In the genomic region with DNA sequence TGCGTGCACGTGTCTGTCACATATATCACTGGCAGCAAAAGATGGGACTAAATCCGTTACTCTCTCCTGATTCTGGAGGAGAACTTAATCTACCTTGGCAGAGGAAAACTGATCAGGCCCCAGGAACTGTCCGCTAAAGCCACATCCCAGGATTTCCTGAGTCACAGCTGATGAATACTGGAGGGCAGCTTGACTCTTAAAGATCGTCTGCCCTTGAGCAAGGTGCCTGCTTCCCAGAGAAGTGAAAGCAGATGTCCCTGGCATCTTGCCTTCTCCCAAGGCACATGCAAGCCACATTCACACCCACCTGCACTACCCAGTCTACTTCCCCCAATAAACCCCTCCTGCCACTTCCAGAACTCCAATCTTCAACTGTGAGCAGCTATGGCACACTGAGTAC, we compare ENCODE assay signal across 27 cellular contexts.
A peak's percentile ranks its signal among the peaks of the same experiment; 100 is the strongest.
DNase-seq lines count a peak whose midpoint lies in the region; ATAC-seq, FAIRE-seq and TF ChIP-seq lines count a peak whose summit lies in the region.
"Had no signal": no experiment of that assay in that cellular context is flagged by ENCODE, and none has a peak within 500 bp of the region (broad histone marks: within the 10 kb centered on the region; RNA-seq: fewer than 3 reads in every experiment).

No MANE protein-coding gene starts in this region.

- TF ChIP-seq EP300 in K562 (IDR thresholded peaks at IDR 0.05; ENCODE audit: low read length) = no peak

- TF ChIP-seq POLR2A in K562 (conservative IDR thresholded peaks at IDR 0.05) = no peak
- TF ChIP-seq POLR2A in Peyer's patch (IDR thresholded peaks at IDR 0.05) = no peak

- no peaks in the 10 kb centered on the region; a peak in 1 of 5 replicates for H3K4me1 ChIP-seq in K562 (replicated peaks in 1 of 2; ENCODE audit: control insufficient read depth in 2 of 2, insufficient read depth in 2 of 2, low read length in 2 of 2)
- no peaks in the 10 kb centered on the region for H3K4me1 ChIP-seq in Peyer's patch
- H3K4me1 ChIP-seq: Caco-2, stomach, tibial artery had no signal

- no TSS peak for BruUV-seq in K562 (replicated peaks; lab: Mats Ljungman, UMichigan)

- DNase-seq in BJ (ENCODE audit: low read depth) (peak; percentile 11), HFF-Myc (ENCODE audit: extremely low read depth, low read depth) (peak; percentile 11), K562 (ENCODE audit: extremely low read depth in 1 of 4, low spot score in 3 of 4) (no peak), myocyte (ENCODE audit: low read depth) (peak; percentile 27), Peyer's patch (no peak), HuH-7 (ENCODE audit: low spot score) (no peak)
- DNase-seq in activated T-cell treated with anti-CD3 and anti-CD28 coated beads, Interleukin-2, amount 50 U/mL, for 24 hours = no peak
- DNase-seq: ACHN; activated CD8-positive, alpha-beta T cell treated with anti-CD3 and anti-CD28 coated beads for 36 hours; activated effector memory CD4-positive, alpha-beta T cell treated with Interleukin-2 at 50 U/mL for 16 hours; activated naive CD8-positive, alpha-beta T cell treated with anti-CD3 and anti-CD28 coated beads, Interleukin-2, amount 10 ng/mL, durations not matched to agents 7 days and 5 days; activated T-cell treated with anti-CD3 and anti-CD28 coated beads for 4 hours; Caco-2; caudate nucleus; DMS79 treated with DMSO at 0.1 percent for 48 hours; natural killer cell; NCI-H1092 treated with DMSO at 0.1 percent for 48 hours; NCI-H2081; NCI-H345; stimulated activated CD4-positive, alpha-beta T cell treated with anti-CD3 and anti-CD28 coated beads, Interleukin-2, amount 100 ng/mL, for 24 hours; stomach; tibial artery had no signal

- no peaks in the 10 kb centered on the region for H3K9me3 Mint-ChIP-seq in activated T-cell treated with anti-CD3 and anti-CD28 coated beads, Interleukin-2, amount 50 U/mL, for 24 hours
- H3K9me3 Mint-ChIP-seq: activated CD8-positive, alpha-beta T cell treated with anti-CD3 and anti-CD28 coated beads for 36 hours; activated naive CD8-positive, alpha-beta T cell treated with anti-CD3 and anti-CD28 coated beads, Interleukin-2, amount 10 ng/mL, durations not matched to agents 7 days and 5 days; dendritic cell treated with granulocyte-macrophage colony-stimulating factor and Interleukin-4, amounts not matched to agents 40 ng/mL and 50 ng/mL, for 4 days; natural killer cell had no signal

- H3K27me3 Mint-ChIP-seq in activated T-cell treated with anti-CD3 and anti-CD28 coated beads, Interleukin-2, amount 50 U/mL, for 24 hours = no peaks in the 10 kb centered on the region
- H3K27me3 Mint-ChIP-seq: activated CD8-positive, alpha-beta T cell treated with anti-CD3 and anti-CD28 coated beads for 36 hours; activated naive CD8-positive, alpha-beta T cell treated with anti-CD3 and anti-CD28 coated beads, Interleukin-2, amount 10 ng/mL, durations not matched to agents 7 days and 5 days; dendritic cell treated with granulocyte-macrophage colony-stimulating factor and Interleukin-4, amounts not matched to agents 40 ng/mL and 50 ng/mL, for 4 days had no signal

- POLR2A ChIA-PET in BJ (lab: Charles Lee) = no interaction called here
- POLR2A ChIA-PET in K562 (lab: Yijun Ruan, JAX) = no interaction called here

- H2AFZ ChIP-seq in K562 (ENCODE audit: low read depth, low read length) = no peak overlapping the region

- FAIRE-seq in K562 (lab: Jason Lieb, UNC) = peak; percentile 58
- FAIRE-seq: astrocyte, GM12891, keratinocyte had no signal

- H3K27ac Mint-ChIP-seq in activated T-cell treated with anti-CD3 and anti-CD28 coated beads, Interleukin-2, amount 50 U/mL, for 24 hours = no peak overlapping the region
- H3K27ac Mint-ChIP-seq: activated CD8-positive, alpha-beta T cell treated with anti-CD3 and anti-CD28 coated beads for 36 hours; activated naive CD8-positive, alpha-beta T cell treated with anti-CD3 and anti-CD28 coated beads, Interleukin-2, amount 10 ng/mL, durations not matched to agents 7 days and 5 days; dendritic cell treated with granulocyte-macrophage colony-stimulating factor and Interleukin-4, amounts not matched to agents 40 ng/mL and 50 ng/mL, for 4 days; natural killer cell had no signal

- TF ChIP-seq CTCF in BJ (IDR thresholded peaks at IDR 0.05; ENCODE audit: insufficient read depth, low read depth, low read length) (no peak), HFF-Myc (IDR thresholded peaks at IDR 0.05; ENCODE audit: low read depth, low read length, missing control alignments) (no peak), K562 (IDR thresholded peaks at IDR 0.05 in 2 of 3, conservative IDR thresholded peaks at IDR 0.05 in 1 of 3; ENCODE audit: insufficient read depth in 2 of 3, low read depth in 1 of 3, low read length in 3 of 3) (no peak), Peyer's patch (IDR thresholded peaks at IDR 0.05) (no peak)

- no peaks in the 10 kb centered on the region for H3K79me2 ChIP-seq in K562 (ENCODE audit: control insufficient read depth, insufficient read depth, low read length)

- H3K9ac ChIP-seq in K562 (ENCODE audit: insufficient read depth in 1 of 2, low read depth in 2 of 2, low read length in 2 of 2) = no peak overlapping the region

- no peak for TF ChIP-seq RAD21 in K562 (CRISPR knock-in tag; conservative IDR thresholded peaks at IDR 0.05 in 1 of 2, IDR thresholded peaks at IDR 0.05 in 1 of 2)

- intact Hi-C loops in K562 (cut with micrococcal nuclease) = no loop called here

- H3K4me1 Mint-ChIP-seq in activated T-cell treated with anti-CD3 and anti-CD28 coated beads, Interleukin-2, amount 50 U/mL, for 24 hours (ENCODE audit: low read depth) = peaks cover 11% of the 10 kb centered on the region
- H3K4me1 Mint-ChIP-seq: activated naive CD8-positive, alpha-beta T cell treated with anti-CD3 and anti-CD28 coated beads, Interleukin-2, amount 10 ng/mL, durations not matched to agents 7 days and 5 days had no signal

- no peak overlapping the region for H3K27ac ChIP-seq in K562 (ENCODE audit: extremely low read depth, low read depth, low read length)
- H3K27ac ChIP-seq in Peyer's patch = no peak overlapping the region
- H3K27ac ChIP-seq: C4-2B, stomach, tibial artery had no signal

- ATAC-seq in K562 = no peak
- ATAC-seq: activated CD8-positive, alpha-beta T cell treated with anti-CD3 and anti-CD28 coated beads for 36 hours; natural killer cell had no signal

- WGBS in K562 (ENCODE audit: insufficient coverage, low coverage, missing lambda C conversion rate) = 56% methylated on average over 5 of the region's 5 CpGs

- H3K4me3 Mint-ChIP-seq in activated T-cell treated with anti-CD3 and anti-CD28 coated beads, Interleukin-2, amount 50 U/mL, for 24 hours = no peak overlapping the region
- H3K4me3 Mint-ChIP-seq: activated CD8-positive, alpha-beta T cell treated with anti-CD3 and anti-CD28 coated beads for 36 hours; activated naive CD8-positive, alpha-beta T cell treated with anti-CD3 and anti-CD28 coated beads, Interleukin-2, amount 10 ng/mL, durations not matched to agents 7 days and 5 days; dendritic cell treated with granulocyte-macrophage colony-stimulating factor and Interleukin-4, amounts not matched to agents 40 ng/mL and 50 ng/mL, for 4 days; natural killer cell had no signal

- in situ Hi-C loops in K562 (cut with MboI) = no loop called here

- no peaks in the 10 kb centered on the region for H3K9me3 ChIP-seq in K562 (replicated peaks; ENCODE audit: control insufficient read depth, insufficient read depth, low read depth, low read length)
- no peaks in the 10 kb centered on the region for H3K9me3 ChIP-seq in Peyer's patch
- H3K9me3 ChIP-seq: Caco-2, stomach, tibial artery had no signal

- H3K27me3 ChIP-seq in BJ (ENCODE audit: control insufficient read depth, insufficient read depth, low read length) (no peaks in the 10 kb centered on the region), K562 (ENCODE audit: control insufficient read depth in 2 of 2, insufficient read depth in 2 of 2, low read length in 2 of 2) (no peaks in the 10 kb centered on the region), Peyer's patch (no peaks in the 10 kb centered on the region)
- H3K27me3 ChIP-seq: stomach, tibial artery had no signal

- no peak overlapping the region for H3K4me2 ChIP-seq in K562 (ENCODE audit: insufficient read depth, low read length)

- H3K36me3 ChIP-seq in BJ (ENCODE audit: control insufficient read depth, insufficient read depth, low read length) = peaks cover 3% of the 10 kb centered on the region; the same call in 1 of the 2 replicates
- 0 out of 3 replicates have a peak, but pooled peaks cover 2% of the 10 kb centered on the region for H3K36me3 ChIP-seq in K562 (ENCODE audit: control insufficient read depth, insufficient read depth, low read length)
- peaks cover 0 to 14% (median 0%) of the 10 kb centered on the region in 3 donors for H3K36me3 ChIP-seq in Peyer's patch

- peaks cover 8% of the 10 kb centered on the region for H3K9me1 ChIP-seq in K562 (ENCODE audit: control insufficient read depth, insufficient read depth, low read length)

- peaks cover 11% of the 10 kb centered on the region for H3K36me3 Mint-ChIP-seq in activated T-cell treated with anti-CD3 and anti-CD28 coated beads, Interleukin-2, amount 50 U/mL, for 24 hours (ENCODE audit: low read depth)
- H3K36me3 Mint-ChIP-seq: natural killer cell had no signal

- no peaks in the 10 kb centered on the region for H4K20me1 ChIP-seq in K562 (replicated peaks; ENCODE audit: control insufficient read depth, insufficient read depth, low read length)

- CTCF ChIA-PET in BJ (lab: Yijun Ruan, JAX) = no interaction called here
- CTCF ChIA-PET in K562 (lab: Yijun Ruan, JAX; ENCODE audit: low intra/inter-chr PET ratio) = no interaction called here

- no peak overlapping the region for H3K4me3 ChIP-seq in BJ (ENCODE audit: low read depth, low read length)
- no peak overlapping the region for H3K4me3 ChIP-seq in HFF-Myc (replicated peaks; ENCODE audit: low read depth, low read length)
- H3K4me3 ChIP-seq in K562 = no peak overlapping the region
- H3K4me3 ChIP-seq in Peyer's patch = no peak overlapping the region
- H3K4me3 ChIP-seq: stomach, tibial artery had no signal

TF ChIP-seq in K562, 482 proteins besides CTCF, POLR2A, EP300 and RAD21 (continues in another document):
- TF ChIP-seq ZBTB34 (CRISPR knock-in tag; IDR thresholded peaks at IDR 0.05) (no peak), ZNF431 (CRISPR knock-in tag; IDR thresholded peaks at IDR 0.05) (no peak), BRD4 (IDR thresholded peaks at IDR 0.05) (no peak), TCF7L2 (IDR thresholded peaks at IDR 0.05; ENCODE audit: low read depth, low read length) (no peak), ARHGAP35 (IDR thresholded peaks at IDR 0.05; ENCODE audit: partially characterized antibody) (no peak), HCFC1 (IDR thresholded peaks at IDR 0.05; ENCODE audit: low read depth, low read length) (no peak)

Comparison
In these comparisons a context has a peak if more than half of its experiments do, and no peak if none do; other contexts are left out.
1. DNase-seq: peak in BJ (single experiment), HFF-Myc (single experiment) and myocyte (single experiment); none in K562 (0 of 4), activated T-cell treated with anti-CD3 and anti-CD28 coated beads, Interleukin-2, amount 50 U/mL, for 24 hours (single experiment), Peyer's patch (0 of 3) and HuH-7 (single experiment).